ENCODE assay signal across 1 cellular context in genomic region chr19:30003862-30004261, GRCh38.
TF ChIP-seq lines count a peak whose summit lies in the region.

No MANE protein-coding gene starts in this region.

TF ChIP-seq in IMR-90, 13 proteins besides CTCF, POLR2A, EP300 and RAD21:
- no peak for TF ChIP-seq ELK1 (IDR thresholded peaks at IDR 0.05; ENCODE audit: borderline replicate concordance, low read depth, low read length)
- TF ChIP-seq NFE2L2 (IDR thresholded peaks at IDR 0.05; ENCODE audit: low read depth, low read length): no peak
- TF ChIP-seq, protein P1, sequence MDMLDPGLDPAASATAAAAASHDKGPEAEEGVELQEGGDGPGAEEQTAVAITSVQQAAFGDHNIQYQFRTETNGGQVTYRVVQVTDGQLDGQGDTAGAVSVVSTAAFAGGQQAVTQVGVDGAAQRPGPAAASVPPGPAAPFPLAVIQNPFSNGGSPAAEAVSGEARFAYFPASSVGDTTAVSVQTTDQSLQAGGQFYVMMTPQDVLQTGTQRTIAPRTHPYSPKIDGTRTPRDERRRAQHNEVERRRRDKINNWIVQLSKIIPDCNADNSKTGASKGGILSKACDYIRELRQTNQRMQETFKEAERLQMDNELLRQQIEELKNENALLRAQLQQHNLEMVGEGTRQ (IDR thresholded peaks at IDR 0.05; ENCODE audit: low read depth, low read length): no peak
- no peak for TF ChIP-seq MXI1 (IDR thresholded peaks at IDR 0.05; ENCODE audit: borderline replicate concordance, low read depth, low read length)
- no peak for TF ChIP-seq RFX5 (IDR thresholded peaks at IDR 0.05; ENCODE audit: low read depth, low read length)
- TF ChIP-seq BHLHE40 (IDR thresholded peaks at IDR 0.05; ENCODE audit: low read depth, low read length): no peak
- TF ChIP-seq MAZ (IDR thresholded peaks at IDR 0.05; ENCODE audit: borderline replicate concordance, low read depth, low read length): no peak
- TF ChIP-seq FOS (IDR thresholded peaks at IDR 0.05; ENCODE audit: low read depth, low read length): no peak
- no peak for TF ChIP-seq SMC3 (IDR thresholded peaks at IDR 0.05; ENCODE audit: low read depth, low read length)
- no peak for TF ChIP-seq CHD1 (IDR thresholded peaks at IDR 0.05; ENCODE audit: low read depth, low read length)
- no peak for TF ChIP-seq RCOR1 (IDR thresholded peaks at IDR 0.05; ENCODE audit: insufficient replicate concordance, low read length)
- TF ChIP-seq CEBPB (IDR thresholded peaks at IDR 0.05; ENCODE audit: low read depth, low read length): no peak
